Comparison of ENCODE assay signal across 1 cellular context in the genomic region with DNA sequence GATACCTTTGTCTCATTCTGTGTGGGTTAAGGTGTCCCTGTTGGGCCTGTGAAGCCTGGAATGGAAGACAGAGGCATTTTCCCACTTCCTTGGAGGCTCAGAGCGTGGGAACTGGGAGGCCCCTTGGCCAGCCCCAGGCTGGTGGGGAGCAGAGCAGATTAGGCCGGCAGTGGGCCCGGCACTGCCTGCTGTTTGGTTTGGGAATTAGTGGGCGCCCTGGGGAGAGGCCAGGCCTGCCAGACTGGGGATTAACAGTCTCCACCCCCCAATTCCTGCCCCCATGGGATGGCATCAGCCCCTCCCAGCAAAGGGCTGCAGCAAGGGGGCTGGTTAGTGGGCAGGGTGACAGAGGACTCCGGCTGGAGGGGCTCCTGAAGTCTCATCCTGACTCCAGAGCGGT.
TF ChIP-seq lines count a peak whose summit lies in the region.

No MANE protein-coding gene starts in this region.

TF ChIP-seq in HepG2, 621 proteins besides CTCF, POLR2A, EP300 and RAD21:
- peak; percentile 78 for TF ChIP-seq AGO2 (optimal IDR thresholded peaks at IDR 0.05; ENCODE audit: low read depth, low read length)
- TF ChIP-seq, protein P1, sequence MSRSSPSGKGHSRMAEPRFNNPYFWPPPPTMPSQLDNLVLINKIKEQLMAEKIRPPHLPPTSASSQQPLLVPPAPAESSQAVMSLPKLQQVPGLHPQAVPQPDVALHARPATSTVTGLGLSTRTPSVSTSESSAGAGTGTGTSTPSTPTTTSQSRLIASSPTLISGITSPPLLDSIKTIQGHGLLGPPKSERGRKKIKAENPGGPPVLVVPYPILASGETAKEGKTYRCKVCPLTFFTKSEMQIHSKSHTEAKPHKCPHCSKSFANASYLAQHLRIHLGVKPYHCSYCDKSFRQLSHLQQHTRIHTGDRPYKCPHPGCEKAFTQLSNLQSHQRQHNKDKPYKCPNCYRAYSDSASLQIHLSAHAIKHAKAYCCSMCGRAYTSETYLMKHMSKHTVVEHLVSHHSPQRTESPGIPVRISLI (CRISPR knock-in tag; IDR thresholded peaks at IDR 0.05; ENCODE audit: borderline replicate concordance), result no peak
